In genomic region chr9:113566011-113566711, GRCh38 we compare ENCODE assay signal across 9 cellular contexts.
A peak's percentile ranks its signal among the peaks of the same experiment; 100 is the strongest.
DNase-seq lines count a peak whose midpoint lies in the region; ATAC-seq, FAIRE-seq and TF ChIP-seq lines count a peak whose summit lies in the region.
"Had no signal": no experiment of that assay in that cellular context is flagged by ENCODE, and none has a peak within 500 bp of the region (broad histone marks: within the 10 kb centered on the region; RNA-seq: fewer than 3 reads in every experiment).

No MANE protein-coding gene starts in this region.

- no peaks in the 10 kb centered on the region for H3K36me3 ChIP-seq in HCT116 (ENCODE audit: control insufficient read depth in 1 of 2, insufficient read depth in 2 of 2, low read length in 2 of 2)
- peaks cover 10 to 11% of the 10 kb centered on the region in 2 experiments; a peak in 3 of 4 replicates for H3K36me3 ChIP-seq in GM12878 (ENCODE audit: control insufficient read depth in 2 of 2, insufficient read depth in 2 of 2, low read length in 1 of 2)
- H3K36me3 ChIP-seq in kidney epithelial cell (ENCODE audit: control insufficient read depth, insufficient read depth, low read length): no peaks in the 10 kb centered on the region

- H3K4me2 ChIP-seq in HCT116 (ENCODE audit: low read length) (0 out of 2 replicates have a peak overlapping the region, but pooled peaks have one; percentile 15), GM12878 (ENCODE audit: control insufficient read depth, insufficient read depth) (peak overlapping the region; percentile 66)

- H3K79me2 ChIP-seq in HCT116 (ENCODE audit: insufficient read depth, low read length): no peaks in the 10 kb centered on the region
- H3K79me2 ChIP-seq in GM12878 (ENCODE audit: control insufficient read depth, insufficient read depth, low read length): peaks cover 4% of the 10 kb centered on the region

- no peak overlapping the region for H3K4me3 Mint-ChIP-seq in stimulated activated effector memory CD8-positive, alpha-beta T cell treated with anti-CD3 and anti-CD28 coated beads, Interleukin-12 subunit alpha, Interleukin-12 subunit beta, amount 100 ng/mL, for 72 hours

- BruUV-seq in HCT116 (replicated peaks; lab: Mats Ljungman, UMichigan): no TSS peak
- no TSS peak for BruUV-seq in GM12878 (replicated peaks; lab: Mats Ljungman, UMichigan)

- no peak overlapping the region for H3K9ac ChIP-seq in HCT116 (ENCODE audit: low read length)
- H3K9ac ChIP-seq in GM12878 (ENCODE audit: control insufficient read depth, insufficient read depth, low read length): peak overlapping the region; percentile 10; the same call in 1 of the 2 replicates

- H2AFZ ChIP-seq in HCT116 (ENCODE audit: low read depth, low read length, poor library complexity, severe bottlenecking): no peak overlapping the region
- H2AFZ ChIP-seq in GM12878 (ENCODE audit: control insufficient read depth, low read depth, low read length): no peak overlapping the region

- POLR2A ChIA-PET in HCT116 (lab: Charles Lee): interaction anchor here (0.7 to 1.6 kb wide), 2 partner anchors 13 to 21 kb away, joined by 3 to 5 read pairs; no protein-coding TSS in a partner anchor
- POLR2A ChIA-PET in GM12878 (lab: Charles Lee): interaction anchor here (1.0 to 5.3 kb wide), 7 partner anchors 11 to 167 kb away, joined by 3 to 62 read pairs (median 4); no protein-coding TSS in a partner anchor
- POLR2A ChIA-PET in HEK293T (lab: Yijun Ruan, JAX): no interaction called here

- DNase-seq in HCT116 (ENCODE audit: low read depth, low spot score) (no peak), GM12878 (ENCODE audit: low read depth, low spot score) (no peak), kidney epithelial cell (ENCODE audit: low read depth) (no peak), NCI-H2171 (lab: John Stamatoyannopoulos, UW) (no peak), HEK293T (ENCODE audit: extremely low spot score) (no peak)
- DNase-seq in stimulated activated effector memory CD8-positive, alpha-beta T cell treated with anti-CD3 and anti-CD28 coated beads, Interleukin-12 subunit alpha, Interleukin-12 subunit beta, amount 100 ng/mL, for 72 hours (ENCODE audit: low spot score in 2 of 2): no peak

- SMC1A ChIA-PET in GM12878 (lab: Charles Lee; ENCODE audit: uncharacterized antibody, unreplicated experiment): interaction anchor here (0.9 to 4.5 kb wide), 14 partner anchors 9 to 120 kb away, joined by 3 to 37 read pairs (median 4); no protein-coding TSS in a partner anchor

- no peak for TF ChIP-seq RAD21 in HCT116 (IDR thresholded peaks at IDR 0.05; ENCODE audit: low read depth)
- no peak for TF ChIP-seq RAD21 in GM12878 (IDR thresholded peaks at IDR 0.05; ENCODE audit: insufficient read depth, low read depth, low read length)

- H3K9me3 ChIP-seq in HCT116 (ENCODE audit: control insufficient read depth in 1 of 2, insufficient read depth in 1 of 2, low read depth in 1 of 2, low read length in 2 of 2): no peaks in the 10 kb centered on the region
- no peaks in the 10 kb centered on the region for H3K9me3 ChIP-seq in GM12878 (replicated peaks; ENCODE audit: control insufficient read depth, insufficient read depth, low read length)

- H3K36me3 Mint-ChIP-seq in stimulated activated effector memory CD8-positive, alpha-beta T cell treated with anti-CD3 and anti-CD28 coated beads, Interleukin-12 subunit alpha, Interleukin-12 subunit beta, amount 100 ng/mL, for 72 hours: peaks cover 30% of the 10 kb centered on the region
- H3K36me3 Mint-ChIP-seq: naive thymus-derived CD8-positive, alpha-beta T cell had no signal

- H3K27ac Mint-ChIP-seq in stimulated activated effector memory CD8-positive, alpha-beta T cell treated with anti-CD3 and anti-CD28 coated beads, Interleukin-12 subunit alpha, Interleukin-12 subunit beta, amount 100 ng/mL, for 72 hours: peak overlapping the region; percentile 88

- CTCF ChIA-PET in HCT116 (lab: Charles Lee) (no interaction called here), GM12878 (lab: Yijun Ruan, JAX) (interaction anchor here (1.0 to 4.3 kb wide), 15 partner anchors 8 to 120 kb away, joined by 3 to 35 read pairs (median 5); no protein-coding TSS in a partner anchor), HEK293T (lab: Yijun Ruan, JAX) (interaction anchor here (0.6 kb wide), 1 partner anchor 110 kb away, joined by 5 read pairs; no protein-coding TSS in a partner anchor)

- in situ Hi-C loops in GM12878 (cut with MboI): no loop called here

- H3K27me3 ChIP-seq in HCT116 (ENCODE audit: insufficient read depth, low read length) (no peaks in the 10 kb centered on the region), GM12878 (replicated peaks in 1 of 2; ENCODE audit: control insufficient read depth in 2 of 2, insufficient read depth in 2 of 2, low read length in 1 of 2) (no peaks in the 10 kb centered on the region), kidney epithelial cell (ENCODE audit: control insufficient read depth, insufficient read depth, low read length) (no peaks in the 10 kb centered on the region)

- no peak for FAIRE-seq in GM12878 (lab: Jason Lieb, UNC)

- no peak overlapping the region; the same call in 1 of the 2 replicates for H3K27ac ChIP-seq in HCT116 (ENCODE audit: low read depth, low read length)
- H3K27ac ChIP-seq in GM12878 (ENCODE audit: control insufficient read depth, insufficient read depth): peak overlapping the region; percentile 25

- H3K4me1 Mint-ChIP-seq in stimulated activated effector memory CD8-positive, alpha-beta T cell treated with anti-CD3 and anti-CD28 coated beads, Interleukin-12 subunit alpha, Interleukin-12 subunit beta, amount 100 ng/mL, for 72 hours: peaks cover 76% of the 10 kb centered on the region

- no peaks in the 10 kb centered on the region for H3K9me3 Mint-ChIP-seq in stimulated activated effector memory CD8-positive, alpha-beta T cell treated with anti-CD3 and anti-CD28 coated beads, Interleukin-12 subunit alpha, Interleukin-12 subunit beta, amount 100 ng/mL, for 72 hours
- H3K9me3 Mint-ChIP-seq: naive thymus-derived CD8-positive, alpha-beta T cell had no signal

- H3K9me2 ChIP-seq in HCT116 (ENCODE audit: insufficient read depth): no peaks in the 10 kb centered on the region

- H3K4me1 ChIP-seq in HCT116 (ENCODE audit: control insufficient read depth in 1 of 2, insufficient read depth in 2 of 2, low read length in 2 of 2) (peaks cover 30 to 38% of the 10 kb centered on the region in 2 experiments), GM12878 (ENCODE audit: control insufficient read depth, insufficient read depth, low read length) (peaks cover 17% of the 10 kb centered on the region)

- no peak for TF ChIP-seq EP300 in GM12878 (IDR thresholded peaks at IDR 0.05; ENCODE audit: borderline replicate concordance in 1 of 2, control insufficient read depth in 1 of 2, low read depth in 2 of 2, low read length in 2 of 2)

- intact Hi-C loops in HCT116 (cut with micrococcal nuclease) (no loop called here), GM12878 (cut with micrococcal nuclease; ENCODE audit: unreplicated experiment) (no loop called here)

- 87% methylated on average over 8 of the region's 8 CpGs for WGBS in GM12878 (ENCODE audit: insufficient coverage, insufficient replicate concordance, low lambda C conversion rate, missing lambda C conversion rate)

- no peak for TF ChIP-seq POLR2A in HCT116 (IDR thresholded peaks at IDR 0.05; ENCODE audit: borderline replicate concordance, extremely low read depth, insufficient read depth, insufficient read length)
- TF ChIP-seq POLR2A in GM12878 (IDR thresholded peaks at IDR 0.05; ENCODE audit: low read depth, low read length): no peak

- TF ChIP-seq CTCF in HCT116 (IDR thresholded peaks at IDR 0.05 in 2 of 3, conservative IDR thresholded peaks at IDR 0.05 in 1 of 3; ENCODE audit: borderline replicate concordance in 1 of 3, insufficient read depth in 1 of 3, low read depth in 2 of 3, low read length in 2 of 3) (no peak), GM12878 (IDR thresholded peaks at IDR 0.05 in 2 of 3, conservative IDR thresholded peaks at IDR 0.05 in 1 of 3; ENCODE audit: control insufficient read depth in 2 of 3, extremely low read depth in 1 of 3, insufficient read depth in 1 of 3, low read depth in 3 of 3, low read length in 3 of 3) (no peak), kidney epithelial cell (IDR thresholded peaks at IDR 0.05; ENCODE audit: insufficient read depth, low read length, poor library complexity, severe bottlenecking) (no peak)

- no peaks in the 10 kb centered on the region for H4K20me1 ChIP-seq in HCT116 (ENCODE audit: insufficient read depth)
- H4K20me1 ChIP-seq in GM12878 (ENCODE audit: control insufficient read depth, insufficient read depth): no peaks in the 10 kb centered on the region

- ATAC-seq in HCT116: no peak
- no peak for ATAC-seq in GM12878
- no peak for ATAC-seq in stimulated activated effector memory CD8-positive, alpha-beta T cell treated with anti-CD3 and anti-CD28 coated beads, Interleukin-12 subunit alpha, Interleukin-12 subunit beta, amount 100 ng/mL, for 72 hours
- no peak for ATAC-seq in HG03520 (IDR thresholded peaks at IDR 0.05; ENCODE audit: unreplicated experiment)
- ATAC-seq in HG02981 (IDR thresholded peaks at IDR 0.05; ENCODE audit: unreplicated experiment): no peak
- ATAC-seq: naive thymus-derived CD8-positive, alpha-beta T cell had no signal

- H3K4me3 ChIP-seq in HCT116 (replicated peaks in 1 of 2; ENCODE audit: low read depth in 1 of 2, low read length in 2 of 2): peak overlapping the region in 1 of 2 experiments; percentile 34; a peak in 2 of 4 replicates
- H3K4me3 ChIP-seq in GM12878: no peak overlapping the region
- peak overlapping the region; percentile 66 for H3K4me3 ChIP-seq in kidney epithelial cell (ENCODE audit: low read depth, low read length)

- RAD21 ChIA-PET in HCT116 (lab: Charles Lee; ENCODE audit: low non-redundant PET in 1 of 2, low total read pairs in 2 of 2, uncharacterized antibody in 2 of 2, unreplicated experiment in 2 of 2): no interaction called here
- RAD21 ChIA-PET in GM12878 (lab: Charles Lee; ENCODE audit: unreplicated experiment): interaction anchor here (0.7 to 4.4 kb wide), 16 partner anchors 8 to 346 kb away, joined by 3 to 36 read pairs (median 5); no protein-coding TSS in a partner anchor

TF ChIP-seq in HCT116, 20 proteins besides CTCF, POLR2A, EP300 and RAD21 (continues in another document):
- no peak for TF ChIP-seq FOSL1 (IDR thresholded peaks at IDR 0.05; ENCODE audit: low read depth)
- no peak for TF ChIP-seq SRF (IDR thresholded peaks at IDR 0.05; ENCODE audit: low read depth)
- TF ChIP-seq CBX3 (IDR thresholded peaks at IDR 0.05; ENCODE audit: low read depth): no peak

TF ChIP-seq in GM12878, 131 proteins besides CTCF, POLR2A, EP300 and RAD21 (continues in another document):
- no peak for TF ChIP-seq PAX5 (IDR thresholded peaks at IDR 0.05; ENCODE audit: borderline replicate concordance, low read depth, low read length)
- TF ChIP-seq NR2C2 (IDR thresholded peaks at IDR 0.05; ENCODE audit: borderline replicate concordance, control insufficient read depth, insufficient read length, low read depth): no peak

TF ChIP-seq in HEK293T, 16 proteins besides CTCF, POLR2A, EP300 and RAD21 (continues in another document):
- TF ChIP-seq SP1 (IDR thresholded peaks at IDR 0.05): no peak
- TF ChIP-seq LEF1 (IDR thresholded peaks at IDR 0.05; ENCODE audit: borderline replicate concordance): no peak
- no peak for TF ChIP-seq CTBP1 (IDR thresholded peaks at IDR 0.05; ENCODE audit: borderline replicate concordance)
- no peak for TF ChIP-seq SUZ12 (IDR thresholded peaks at IDR 0.05)
- TF ChIP-seq HDGF (IDR thresholded peaks at IDR 0.05; ENCODE audit: borderline replicate concordance): no peak
- no peak for TF ChIP-seq FOXA1 (IDR thresholded peaks at IDR 0.05)
- no peak for TF ChIP-seq BHLHE40 (IDR thresholded peaks at IDR 0.05; ENCODE audit: borderline replicate concordance)
